ENCODE assay signal across 16 cellular contexts in the genomic region with DNA sequence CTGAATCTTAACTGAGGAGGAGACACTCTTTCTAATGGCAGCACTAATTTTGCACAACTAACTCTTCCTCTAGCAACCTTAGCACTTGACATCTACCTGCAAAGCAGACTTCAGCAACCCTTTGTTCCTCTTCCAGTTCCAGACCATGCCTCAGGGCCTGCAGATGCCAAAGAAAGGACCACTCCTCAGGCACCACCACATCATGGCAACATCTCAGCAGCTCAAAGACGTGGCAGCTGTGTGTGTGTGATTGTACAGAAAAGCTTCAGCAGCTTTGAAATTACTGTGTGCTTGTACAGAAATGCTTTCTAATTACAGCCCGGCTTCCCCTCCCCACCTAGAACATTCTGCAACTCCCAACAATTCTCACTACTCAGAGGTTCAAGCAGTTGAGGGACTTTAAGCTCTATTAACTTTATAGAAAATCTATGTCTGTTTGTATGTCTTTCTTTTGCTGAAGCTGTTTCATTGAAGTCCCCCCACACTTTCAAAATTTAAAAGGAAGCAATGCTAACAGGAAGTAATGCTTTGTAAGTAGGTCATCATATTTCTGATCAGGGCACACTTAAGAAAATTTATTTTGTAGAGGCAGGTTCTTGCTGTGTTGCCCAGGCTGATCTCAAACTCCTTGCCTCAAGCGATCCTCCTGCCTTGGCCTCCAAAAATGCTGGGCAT.
"Had no signal": no experiment of that assay in that cellular context is flagged by ENCODE, and none has a peak within 500 bp of the region (broad histone marks: within the 10 kb centered on the region; RNA-seq: fewer than 3 reads in every experiment).

No MANE protein-coding gene starts in this region.

- ATAC-seq: activated CD4-positive, CD25-positive, alpha-beta regulatory T cell treated with anti-CD3 and anti-CD28 coated beads, Interleukin-2, amount 50 U/mL, for 24 hours; gastroesophageal sphincter had no signal

- H3K36me3 Mint-ChIP-seq: activated CD4-positive, alpha-beta memory T cell treated with anti-CD3 and anti-CD28 coated beads for 36 hours; memory B cell; type B pancreatic cell had no signal

- H3K36me3 ChIP-seq: gastroesophageal sphincter, left ventricle myocardium inferior, sigmoid colon had no signal

- H3K9me3 Mint-ChIP-seq: activated CD4-positive, alpha-beta memory T cell treated with anti-CD3 and anti-CD28 coated beads for 36 hours; activated T-helper 1 cell treated with anti-CD3 and anti-CD28 coated beads, Interleukin-12 subunit alpha, Interleukin-12 subunit beta, Interleukin-2, Interleukin-4 antibody, amounts not matched to agents 30 ng/mL and 10 ng/mL and 1 ng/mL, durations not matched to agents 14 hours and 24 hours and 36 hours; memory B cell; T-helper 2 cell treated with Interferon-gamma antibody and Interleukin-4, amounts not matched to agents 5 μg/mL and 100 μg/mL, for 36 hours; type B pancreatic cell had no signal

- H3K27me3 Mint-ChIP-seq: activated CD4-positive, alpha-beta memory T cell treated with anti-CD3 and anti-CD28 coated beads for 36 hours had no signal

- H3K4me3 ChIP-seq: coronary artery, gastroesophageal sphincter, left ventricle myocardium inferior, sigmoid colon had no signal

- H3K9me3 ChIP-seq: gastroesophageal sphincter, left ventricle myocardium inferior, sigmoid colon had no signal

- H3K27me3 ChIP-seq: gastroesophageal sphincter, sigmoid colon had no signal

- H3K27ac ChIP-seq: coronary artery, epithelial cell of prostate, gastroesophageal sphincter, left ventricle myocardium inferior, sigmoid colon had no signal

- H3K4me3 Mint-ChIP-seq: activated CD4-positive, alpha-beta memory T cell treated with anti-CD3 and anti-CD28 coated beads for 36 hours; activated T-helper 1 cell treated with anti-CD3 and anti-CD28 coated beads, Interleukin-12 subunit alpha, Interleukin-12 subunit beta, Interleukin-2, Interleukin-4 antibody, amounts not matched to agents 30 ng/mL and 10 ng/mL and 1 ng/mL, durations not matched to agents 14 hours and 24 hours and 36 hours; memory B cell; T-helper 2 cell treated with Interferon-gamma antibody and Interleukin-4, amounts not matched to agents 5 μg/mL and 100 μg/mL, for 36 hours; type B pancreatic cell had no signal

- H3K27ac Mint-ChIP-seq: activated CD4-positive, alpha-beta memory T cell treated with anti-CD3 and anti-CD28 coated beads for 36 hours; activated T-helper 1 cell treated with anti-CD3 and anti-CD28 coated beads, Interleukin-12 subunit alpha, Interleukin-12 subunit beta, Interleukin-2, Interleukin-4 antibody, amounts not matched to agents 30 ng/mL and 10 ng/mL and 1 ng/mL, durations not matched to agents 14 hours and 24 hours and 36 hours; memory B cell; T-helper 2 cell treated with Interferon-gamma antibody and Interleukin-4, amounts not matched to agents 5 μg/mL and 100 μg/mL, for 36 hours; type B pancreatic cell had no signal

- DNase-seq: activated CD4-positive, alpha-beta memory T cell treated with anti-CD3 and anti-CD28 coated beads for 36 hours; activated CD8-positive, alpha-beta memory T cell treated with anti-CD3 and anti-CD28 coated beads, Interleukin-2, amount 50 U/mL, for 4 hours; effector CD8-positive, alpha-beta T cell; kidney; left ventricle myocardium inferior; sigmoid colon; stimulated activated CD4-positive, alpha-beta T cell treated with anti-CD3 and anti-CD28 coated beads, Interleukin-12 subunit alpha, Interleukin-12 subunit beta, amount 100 ng/mL, for 4 hours; stimulated activated naive CD4-positive, alpha-beta T cell treated with Interleukin-2 at 50 U/mL for 16 hours had no signal
